7 cellular contexts compared by ENCODE assay signal in the genomic region with DNA sequence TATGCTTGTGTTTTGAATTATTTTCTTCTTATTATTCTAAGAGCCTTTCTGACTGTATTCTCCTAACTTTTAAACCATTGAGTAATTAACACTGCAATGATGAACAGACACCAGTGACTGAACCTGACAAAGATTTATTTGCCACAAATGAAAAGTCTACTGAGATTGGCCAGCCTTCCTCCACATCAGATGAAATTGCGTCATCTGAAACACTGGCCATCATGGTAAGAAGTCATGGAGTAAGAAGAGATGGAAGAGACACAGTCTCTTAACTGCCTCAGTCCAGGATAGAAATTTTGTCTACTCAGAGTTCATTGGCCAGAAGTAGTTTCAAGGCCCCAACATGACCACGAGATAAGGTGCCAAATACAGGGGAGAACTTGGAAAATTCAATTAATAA.
"Had no signal": no experiment of that assay in that cellular context is flagged by ENCODE, and none has a peak within 500 bp of the region (broad histone marks: within the 10 kb centered on the region; RNA-seq: fewer than 3 reads in every experiment).

No MANE protein-coding gene starts in this region.

- H3K27ac Mint-ChIP-seq: IgD-negative memory B cell had no signal

- H3K27ac ChIP-seq: HL-60, KMS-11 had no signal

- ATAC-seq: K562 had no signal

- H3K9ac ChIP-seq: KMS-11 had no signal

- H3K4me3 ChIP-seq: K562 had no signal

- H3K27me3 Mint-ChIP-seq: IgD-negative memory B cell had no signal

- H3K4me2 ChIP-seq: KMS-11 had no signal

- H3K4me1 Mint-ChIP-seq: IgD-negative memory B cell had no signal

- H3K4me3 Mint-ChIP-seq: IgD-negative memory B cell had no signal

- DNase-seq: KBM-7, KG1 had no signal

- FAIRE-seq: HTR-8/SVneo, K562 had no signal
